11 cellular contexts compared by ENCODE assay signal in genomic region chr13:111423168-111423785, GRCh38.
"Had no signal": no experiment of that assay in that cellular context is flagged by ENCODE, and none has a peak within 500 bp of the region (broad histone marks: within the 10 kb centered on the region; RNA-seq: fewer than 3 reads in every experiment).

No MANE protein-coding gene starts in this region.

- H3K27me3 ChIP-seq: brain microvascular endothelial cell had no signal

- H3K4me1 Mint-ChIP-seq: immature natural killer cell had no signal

- ATAC-seq: left ventricle myocardium superior had no signal

- H3K9me3 Mint-ChIP-seq: immature natural killer cell, nephron progenitor cell had no signal

- DNase-seq: activated CD4-positive, CD25-positive, alpha-beta regulatory T cell; activated T-cell treated with anti-CD3 and anti-CD28 coated beads, Interleukin-2, amount 50 U/mL, for 1 hour; brain microvascular endothelial cell; dorsolateral prefrontal cortex; glutamatergic neuron; immature natural killer cell; left ventricle myocardium superior; nephron progenitor cell; stimulated activated CD4-positive, alpha-beta T cell treated with anti-CD3 and anti-CD28 coated beads, Interleukin-2, amount 100 ng/mL, for 48 hours; stimulated activated naive CD4-positive, alpha-beta T cell treated with Interleukin-2 at 50 U/mL for 16 hours had no signal

- H3K27ac ChIP-seq: brain microvascular endothelial cell, dorsolateral prefrontal cortex had no signal

- H3K36me3 ChIP-seq: brain microvascular endothelial cell had no signal

- H3K27ac Mint-ChIP-seq: activated naive CD8-positive, alpha-beta T cell; immature natural killer cell; nephron progenitor cell had no signal

- H3K36me3 Mint-ChIP-seq: activated naive CD8-positive, alpha-beta T cell; immature natural killer cell had no signal

- H3K4me3 Mint-ChIP-seq: activated naive CD8-positive, alpha-beta T cell; immature natural killer cell; nephron progenitor cell had no signal

- H3K27me3 Mint-ChIP-seq: activated naive CD8-positive, alpha-beta T cell had no signal

- H3K4me3 ChIP-seq: dorsolateral prefrontal cortex had no signal
